In genomic region chr2:105875241-105875640, GRCh38 we compare ENCODE assay signal across 14 cellular contexts.
DNase-seq lines count a peak whose midpoint lies in the region; ATAC-seq, FAIRE-seq and TF ChIP-seq lines count a peak whose summit lies in the region.
"Had no signal": no experiment of that assay in that cellular context is flagged by ENCODE, and none has a peak within 500 bp of the region (broad histone marks: within the 10 kb centered on the region; RNA-seq: fewer than 3 reads in every experiment).

No MANE protein-coding gene starts in this region.

- no peak overlapping the region for H4K8ac ChIP-seq in neuronal stem cell (ENCODE audit: low read depth, low read length)

- CTCF ChIA-PET in activated B cell treated with CpG ODN at 0.5 μM for 24 hours (lab: Charles Lee) = no interaction called here

- H3K9ac ChIP-seq in neuronal stem cell (ENCODE audit: low read depth, low read length, poor library complexity) = no peak overlapping the region

- H2AFZ ChIP-seq in neuronal stem cell (ENCODE audit: low read length) = no peak overlapping the region

- no peak overlapping the region for H3K4me3 ChIP-seq in neuronal stem cell (ENCODE audit: low read length in 2 of 2)
- H3K4me3 ChIP-seq: ovary, spleen had no signal

- no peak overlapping the region for H2AK5ac ChIP-seq in neuronal stem cell (ENCODE audit: low read depth, low read length)

- peaks cover 4% of the 10 kb centered on the region for H3K79me1 ChIP-seq in neuronal stem cell (ENCODE audit: low read depth, low read length)

- H3K9me3 Mint-ChIP-seq in activated B cell treated with CpG ODN at 0.5 μM for 24 hours (no peaks in the 10 kb centered on the region), naive B cell (peaks cover 0 to 3% (median 0%) of the 10 kb centered on the region in 7 donors)

- no peak overlapping the region for H3K14ac ChIP-seq in neuronal stem cell (ENCODE audit: low read length)

- no CpG with 5 or more reads among the region's 7 CpGs for whole genome bisulfite sequencing in neuronal stem cell (ENCODE audit: extremely low coverage in 2 of 2, insufficient read length in 2 of 2, insufficient replicate concordance in 1 of 2), 2 donors

- no peak overlapping the region for H4K91ac ChIP-seq in neuronal stem cell (ENCODE audit: low read depth, low read length, poor library complexity)

- peaks cover 4 to 32% of the 10 kb centered on the region in 2 donors for H3K9me3 ChIP-seq in neuronal stem cell (replicated peaks in 1 of 2; ENCODE audit: control insufficient read depth in 2 of 2, insufficient read depth in 1 of 2, low read depth in 1 of 2, low read length in 2 of 2)
- H3K9me3 ChIP-seq: ovary had no signal

- intact Hi-C loops in activated B cell treated with CpG ODN at 0.5 μM for 24 hours (cut with micrococcal nuclease) = loop anchor here (2.0 kb wide), 1 partner anchor 30 kb away; no protein-coding TSS in a partner anchor

- H3K4me1 Mint-ChIP-seq in activated B cell treated with CpG ODN at 0.5 μM for 24 hours (peaks cover 79% of the 10 kb centered on the region), naive B cell (peaks cover 57 to 85% (median 82%) of the 10 kb centered on the region in 3 donors)

- ATAC-seq in activated B cell treated with CpG ODN at 0.5 μM for 24 hours (ENCODE audit: low read depth) (no peak), naive B cell (ENCODE audit: low read depth in 2 of 2) (no peak), GM18520 (IDR thresholded peaks at IDR 0.05; ENCODE audit: unreplicated experiment) (no peak)

- no peak overlapping the region for H3K27ac ChIP-seq in neuronal stem cell (replicated peaks; ENCODE audit: low read length)
- H3K27ac ChIP-seq: ovary, RWPE1 had no signal

- H2BK15ac ChIP-seq in neuronal stem cell (ENCODE audit: low read length) = no peak overlapping the region

- H3K4me1 ChIP-seq in neuronal stem cell (ENCODE audit: control insufficient read depth in 2 of 2, insufficient read depth in 1 of 2, low read depth in 1 of 2, low read length in 2 of 2) = peaks cover 4 to 6% of the 10 kb centered on the region in 2 donors

- TF ChIP-seq POLR2A in GM12892 (IDR thresholded peaks at IDR 0.05; ENCODE audit: low read depth, low read length) = no peak

- no peak overlapping the region for H3K4me3 Mint-ChIP-seq in activated B cell treated with CpG ODN at 0.5 μM for 24 hours
- peak overlapping the region in 1 of 8 donors; percentile 35 for H3K4me3 Mint-ChIP-seq in naive B cell

- no peak for TF ChIP-seq CTCF in activated B cell treated with CpG ODN at 0.5 μM for 24 hours (IDR thresholded peaks at IDR 0.05)

- H3K4ac ChIP-seq in neuronal stem cell (ENCODE audit: low read length) = no peak overlapping the region

- no peak overlapping the region for H3K4me2 ChIP-seq in neuronal stem cell (ENCODE audit: insufficient read depth, low read length, poor library complexity, severe bottlenecking)

- no peak overlapping the region for H3K18ac ChIP-seq in neuronal stem cell (ENCODE audit: low read length)

- POLR2A ChIA-PET in activated B cell treated with CpG ODN at 0.5 μM for 24 hours (lab: Charles Lee) = interaction anchor here (1.3 to 1.6 kb wide), 2 partner anchors 8 to 129 kb away, joined by 4 to 9 read pairs; no protein-coding TSS in a partner anchor

- H2BK120ac ChIP-seq in neuronal stem cell (ENCODE audit: low read depth, low read length) = no peak overlapping the region

- H3K36me3 Mint-ChIP-seq in activated B cell treated with CpG ODN at 0.5 μM for 24 hours (ENCODE audit: low read depth) (peaks cover 68% of the 10 kb centered on the region), naive B cell (peaks cover 38 to 45% of the 10 kb centered on the region in 2 donors)

- peaks cover 2 to 66% of the 10 kb centered on the region in 2 donors for H3K36me3 ChIP-seq in neuronal stem cell (replicated peaks in 1 of 2; ENCODE audit: control insufficient read depth in 2 of 2, insufficient read depth in 2 of 2, low read length in 2 of 2)
- H3K36me3 ChIP-seq: ovary had no signal

- H2BK12ac ChIP-seq in neuronal stem cell (ENCODE audit: low read length) = no peak overlapping the region

- FAIRE-seq in GM12892 (lab: Jason Lieb, UNC) = peak; percentile 57

- DNase-seq in NCI-H748 (lab: John Stamatoyannopoulos, UW; ENCODE audit: unreplicated experiment) (peak; percentile 31), NCI-H748 treated with DMSO at 0.1 percent for 48 hours (lab: John Stamatoyannopoulos, UW) (no peak), GM12892 (ENCODE audit: insufficient read length) (no peak), activated B cell treated with CpG ODN at 0.5 μM for 24 hours (no peak), naive B cell (no peak), NCI-H1694 (lab: John Stamatoyannopoulos, UW) (no peak), neuronal stem cell (ENCODE audit: low spot score) (no peak)
- DNase-seq: aorta, DMS79 treated with DMSO at 0.1 percent for 48 hours, NCI-H1105 treated with DMSO at 0.1 percent for 48 hours, ovary, spleen had no signal

- H3K27me3 ChIP-seq in neuronal stem cell (ENCODE audit: control insufficient read depth in 3 of 3, insufficient read depth in 3 of 3, low read depth in 1 of 3, low read length in 3 of 3) = no peaks in the 10 kb centered on the region
- H3K27me3 ChIP-seq: ovary, spleen had no signal

- H3K27ac Mint-ChIP-seq in activated B cell treated with CpG ODN at 0.5 μM for 24 hours = peak overlapping the region; percentile 70
- H3K27ac Mint-ChIP-seq in naive B cell = peak overlapping the region in 5 of 6 donors; percentile 9 to 90 (median 76)

- H2BK5ac ChIP-seq in neuronal stem cell (ENCODE audit: low read length) = no peak overlapping the region

- no peak overlapping the region for H3K23ac ChIP-seq in neuronal stem cell (ENCODE audit: low read depth, low read length, poor library complexity)

- no peaks in the 10 kb centered on the region for H3K27me3 Mint-ChIP-seq in activated B cell treated with CpG ODN at 0.5 μM for 24 hours
- no peaks in the 10 kb centered on the region for H3K27me3 Mint-ChIP-seq in naive B cell
